ENCODE assay signal across 1 cellular context in genomic region chr3:136839556-136839931, GRCh38.
TF ChIP-seq lines count a peak whose summit lies in the region.

No MANE protein-coding gene starts in this region.

TF ChIP-seq in endothelial cell of umbilical vein, 7 proteins besides CTCF, POLR2A, EP300 and RAD21:
- TF ChIP-seq FOS (IDR thresholded peaks at IDR 0.05; ENCODE audit: borderline replicate concordance, insufficient read depth, low read length) = no peak
- TF ChIP-seq GATA2 (IDR thresholded peaks at IDR 0.05; ENCODE audit: insufficient read depth, insufficient read length, low read depth, low read length) = no peak
- no peak for TF ChIP-seq POLR2AphosphoS5 (IDR thresholded peaks at IDR 0.05; ENCODE audit: insufficient read depth, low read depth, low read length)
- TF ChIP-seq JUN (IDR thresholded peaks at IDR 0.05; ENCODE audit: borderline replicate concordance, insufficient read depth, insufficient read length, low read depth) = no peak
- TF ChIP-seq MYC (IDR thresholded peaks at IDR 0.05; ENCODE audit: low read depth, low read length) = no peak
- no peak for TF ChIP-seq MAX (IDR thresholded peaks at IDR 0.05; ENCODE audit: insufficient read depth, insufficient read length)
- TF ChIP-seq EZH2 (IDR thresholded peaks at IDR 0.05; ENCODE audit: borderline replicate concordance, low read depth, low read length, severe bottlenecking) = no peak
TF ChIP-seq in endothelial cell of umbilical vein: peak in this region for 0.
